In the genomic region with DNA sequence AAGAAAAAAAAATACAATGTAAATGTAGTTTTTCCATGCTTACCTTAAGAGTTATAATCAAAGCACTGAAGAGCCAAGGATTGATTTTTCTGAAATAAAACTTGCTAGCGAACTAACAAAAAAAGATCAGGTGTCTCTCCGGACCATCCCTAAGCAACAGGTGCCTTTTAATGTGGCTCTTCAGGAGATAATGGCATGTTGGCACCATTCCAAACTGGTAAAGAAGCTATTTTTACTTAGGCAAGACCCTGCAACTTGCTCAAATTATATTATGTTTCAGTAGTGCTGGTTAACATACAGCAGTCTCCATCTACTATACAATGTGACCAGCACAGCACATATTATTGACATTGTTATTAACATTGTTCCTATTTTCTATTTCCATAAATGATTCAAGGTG, we compare ENCODE assay signal across 32 cellular contexts. TPM values are rescaled to one million over a fixed set of nuclear protein-coding genes. Genes with fewer than 3 reads are reported as not detected.
A peak's percentile ranks its signal among the peaks of the same experiment; 100 is the strongest.
DNase-seq lines count a peak whose midpoint lies in the region; ATAC-seq and TF ChIP-seq lines count a peak whose summit lies in the region.
"Had no signal": no experiment of that assay in that cellular context is flagged by ENCODE, and none has a peak within 500 bp of the region (broad histone marks: within the 10 kb centered on the region; RNA-seq: fewer than 3 reads in every experiment).

No MANE protein-coding gene starts in this region.

- no peak overlapping the region for H3K4me3 ChIP-seq in Jurkat, Clone E6-1 (ENCODE audit: low read length)
- H3K4me3 ChIP-seq: esophagus muscularis mucosa, left lung, MG63, neural progenitor cell, pancreas, SJCRH30, skin epidermis, suprapubic skin, upper lobe of right lung had no signal

- no peak for ATAC-seq in HG02588 (IDR thresholded peaks at IDR 0.05; ENCODE audit: unreplicated experiment)
- ATAC-seq in HG02938 (IDR thresholded peaks at IDR 0.05; ENCODE audit: unreplicated experiment): no peak
- ATAC-seq: activated CD4-positive, alpha-beta T cell treated with anti-CD3 and anti-CD28 coated beads for 36 hours; activated CD8-positive, alpha-beta T cell treated with anti-CD3 and anti-CD28 coated beads, Interleukin-2, amount 10 ng/mL, durations not matched to agents 7 days and 5 days; left lung; pancreas; stimulated activated naive B cell treated with anti-CD40 and anti-IgM and Interleukin-4, amounts not matched to agents 10 μg/mL and 1 μg/mL and 100 μg/mL, for 72 hours; upper lobe of right lung had no signal

- no peak for TF ChIP-seq POLR2A in erythroblast (IDR thresholded peaks at IDR 0.05; ENCODE audit: low read length)

- DNase-seq in DMS53 (lab: John Stamatoyannopoulos, UW): peak; percentile 17
- DNase-seq in DMS53 treated with DMSO at 0.1 percent for 48 hours (lab: John Stamatoyannopoulos, UW; ENCODE audit: unreplicated experiment): no peak
- DNase-seq in Jurkat, Clone E6-1 (ENCODE audit: low read depth, low spot score): peak; percentile 19
- peak; percentile 42 for DNase-seq in NCI-H2171 (lab: John Stamatoyannopoulos, UW)
- peak; percentile 18 to 45 for DNase-seq in erythroblast (lab: John Stamatoyannopoulos, UW)
- no peak for DNase-seq in hippocampal formation (lab: John Stamatoyannopoulos, UW)
- DNase-seq: 8988T; activated CD4-positive, alpha-beta T cell treated with anti-CD3 and anti-CD28 coated beads for 36 hours; activated CD8-positive, alpha-beta T cell treated with anti-CD3 and anti-CD28 coated beads, Interleukin-2, amount 10 ng/mL, durations not matched to agents 7 days and 5 days; activated naive CD4-positive, alpha-beta T cell treated with anti-CD3 and anti-CD28 coated beads, Interleukin-2, amount 50 U/mL, for 16 hours; amniotic stem cell; brain microvascular endothelial cell; cerebellar nuclear complex; foreskin fibroblast; head of caudate nucleus; islet precursor cell; left lung; MG63; NCI-H1694 treated with DMSO at 0.1 percent for 48 hours; NCI-H510A; pancreas; retina; stimulated activated naive B cell treated with anti-CD40 and anti-IgM and Interleukin-4, amounts not matched to agents 10 μg/mL and 1 μg/mL and 100 μg/mL, for 72 hours; T-helper 9 cell; upper lobe of right lung had no signal

RNA-seq across cellular contexts. Expression of a gene that starts 2.3 kb away (rescaled TPM):
- polyA plus RNA-seq in Jurkat, Clone E6-1 (2012; ENCODE audit: insufficient read depth, insufficient read length): 19.5 TPM

Comparison
In these comparisons a context has a peak if more than half of its experiments do, and no peak if none do; other contexts are left out.
1. DNase-seq: peak in DMS53 (single experiment), Jurkat, Clone E6-1 (single experiment), NCI-H2171 (single experiment) and erythroblast (2 of 2); none in DMS53 treated with DMSO at 0.1 percent for 48 hours (single experiment) and hippocampal formation (0 of 2).